21 cellular contexts compared by ENCODE assay signal in the genomic region with DNA sequence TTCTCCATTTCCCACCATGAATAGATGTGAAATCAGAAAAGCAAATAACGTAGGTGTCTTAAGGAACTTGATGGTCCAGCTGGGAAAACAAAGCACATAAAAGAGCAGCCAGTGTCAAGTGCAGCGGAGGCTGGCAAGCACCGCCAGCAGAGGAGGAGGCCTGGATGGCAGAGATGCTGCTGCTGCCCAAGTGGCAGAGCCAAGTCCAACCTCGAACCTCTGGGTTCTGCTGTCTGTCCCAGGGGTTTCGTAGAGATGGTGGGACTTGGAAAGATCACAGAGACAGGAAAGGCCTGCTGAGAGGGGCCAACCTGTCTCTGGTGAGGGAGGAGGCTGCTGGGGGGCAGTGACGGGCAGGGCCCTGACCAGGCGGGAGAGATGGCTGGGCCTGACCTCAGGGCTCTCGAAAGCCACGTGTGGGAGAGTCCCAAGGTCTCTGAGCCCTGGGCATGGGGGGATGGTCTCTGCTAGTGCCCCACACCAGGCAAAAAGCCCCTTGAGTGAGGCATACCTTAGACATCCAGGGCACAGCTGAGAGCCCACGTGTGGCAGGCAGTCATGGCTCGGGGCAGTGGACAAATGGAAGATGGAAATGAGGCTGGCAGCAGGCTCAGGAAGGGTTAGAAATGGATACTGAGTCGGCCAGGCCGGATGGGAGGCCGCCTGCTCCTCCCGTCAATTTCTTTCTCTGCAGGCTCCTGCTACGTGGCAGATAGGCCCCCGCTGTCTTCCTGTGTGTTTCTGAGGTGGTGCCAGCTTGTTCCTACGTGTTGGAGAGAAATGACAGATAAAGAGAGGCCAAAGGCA.
DNase-seq lines count a peak whose midpoint lies in the region; ATAC-seq, FAIRE-seq and TF ChIP-seq lines count a peak whose summit lies in the region.
"Had no signal": no experiment of that assay in that cellular context is flagged by ENCODE, and none has a peak within 500 bp of the region (broad histone marks: within the 10 kb centered on the region; RNA-seq: fewer than 3 reads in every experiment).

No MANE protein-coding gene starts in this region.

- no peaks in the 10 kb centered on the region for H3K27me3 ChIP-seq in H7 (ENCODE audit: control insufficient read depth, insufficient read depth, low read length)
- H3K27me3 ChIP-seq in bronchial epithelial cell (ENCODE audit: control insufficient read depth, insufficient read depth, low read length), result no peaks in the 10 kb centered on the region
- H3K27me3 ChIP-seq in left ventricle myocardium inferior (ENCODE audit: low read depth), result no peaks in the 10 kb centered on the region
- H3K27me3 ChIP-seq: colonic mucosa, MG63, Peyer's patch, right lobe of liver had no signal

- TF ChIP-seq CTCF in bronchial epithelial cell (IDR thresholded peaks at IDR 0.05; ENCODE audit: insufficient read depth, low read length, severe bottlenecking) (no peak), left ventricle myocardium inferior (IDR thresholded peaks at IDR 0.05; ENCODE audit: borderline replicate concordance) (no peak), progenitor cell of endocrine pancreas (IDR thresholded peaks at IDR 0.05; ENCODE audit: unreplicated experiment) (no peak)

- peak; percentile 13 for FAIRE-seq in bronchial epithelial cell (lab: Jason Lieb, UNC)
- FAIRE-seq: HTR-8/SVneo had no signal

- H3K4me3 Mint-ChIP-seq in progenitor cell of endocrine pancreas (ENCODE audit: low read depth) (no peak overlapping the region), T-helper 17 cell (no peak overlapping the region)
- H3K4me3 Mint-ChIP-seq: immature natural killer cell, memory B cell, neural crest cell had no signal

- ATAC-seq in HG03196 (IDR thresholded peaks at IDR 0.05; ENCODE audit: unreplicated experiment) (no peak), T-helper 17 cell (no peak), HG03108 (IDR thresholded peaks at IDR 0.05; ENCODE audit: unreplicated experiment) (no peak)

- DNase-seq in H7 (peak; percentile 43), bronchial epithelial cell (ENCODE audit: low read depth) (no peak), left ventricle myocardium inferior (no peak), progenitor cell of endocrine pancreas (ENCODE audit: low spot score, unreplicated experiment) (no peak), foreskin melanocyte (no peak), T-helper 17 cell (no peak)
- DNase-seq: activated effector memory CD4-positive, alpha-beta T cell treated with Interleukin-2 at 50 U/mL for 16 hours; amniotic stem cell; colonic mucosa; immature natural killer cell; MG63; NCI-H187; NCI-H526; Peyer's patch had no signal

- H3K4me3 ChIP-seq in H7 (ENCODE audit: insufficient read depth, low read depth, low read length) (no peak overlapping the region), bronchial epithelial cell (ENCODE audit: low read depth, low read length) (no peak overlapping the region), left ventricle myocardium inferior (no peak overlapping the region)
- H3K4me3 ChIP-seq: colonic mucosa, HAP-1, MG63, Peyer's patch, right lobe of liver had no signal

- no peaks in the 10 kb centered on the region for H3K9me3 ChIP-seq in left ventricle myocardium inferior (replicated peaks)
- H3K9me3 ChIP-seq in T-helper 17 cell (ENCODE audit: control insufficient read depth, low read length, poor library complexity, severe bottlenecking), result no peaks in the 10 kb centered on the region
- H3K9me3 ChIP-seq: colonic mucosa, HAP-1, MG63, Peyer's patch, right lobe of liver had no signal

- H3K4me1 ChIP-seq in left ventricle myocardium inferior, result peaks cover 79% of the 10 kb centered on the region
- H3K4me1 ChIP-seq: colonic mucosa, Peyer's patch, right lobe of liver had no signal

- H3K36me3 Mint-ChIP-seq in progenitor cell of endocrine pancreas (ENCODE audit: insufficient read depth) (peaks cover 9% of the 10 kb centered on the region), T-helper 17 cell (ENCODE audit: low read depth) (no peaks in the 10 kb centered on the region)

- no peaks in the 10 kb centered on the region for H3K9me3 Mint-ChIP-seq in progenitor cell of endocrine pancreas (ENCODE audit: low read depth)
- H3K9me3 Mint-ChIP-seq: immature natural killer cell, memory B cell, neural crest cell had no signal

- H3K27ac ChIP-seq in left ventricle myocardium inferior (replicated peaks), result peak overlapping the region; percentile 72
- H3K27ac ChIP-seq: colonic mucosa, right lobe of liver had no signal

- no peaks in the 10 kb centered on the region for H3K27me3 Mint-ChIP-seq in progenitor cell of endocrine pancreas
- no peaks in the 10 kb centered on the region for H3K27me3 Mint-ChIP-seq in T-helper 17 cell
- H3K27me3 Mint-ChIP-seq: memory B cell had no signal

- intact Hi-C loops in left ventricle myocardium inferior (cut with micrococcal nuclease), result loop anchor here (5.0 kb wide), 1 partner anchor 42 kb away; no protein-coding TSS in a partner anchor

- H3K36me3 ChIP-seq in H7 (replicated peaks; ENCODE audit: control insufficient read depth, insufficient read depth, low read length), result peaks cover 6% of the 10 kb centered on the region
- peaks cover 13% of the 10 kb centered on the region for H3K36me3 ChIP-seq in bronchial epithelial cell (ENCODE audit: control insufficient read depth, insufficient read depth, low read length)
- peaks cover 75% of the 10 kb centered on the region for H3K36me3 ChIP-seq in left ventricle myocardium inferior
- H3K36me3 ChIP-seq: colonic mucosa had no signal

- no peaks in the 10 kb centered on the region for H3K4me1 Mint-ChIP-seq in progenitor cell of endocrine pancreas (ENCODE audit: low read depth)
- no peaks in the 10 kb centered on the region for H3K4me1 Mint-ChIP-seq in T-helper 17 cell
- H3K4me1 Mint-ChIP-seq: immature natural killer cell had no signal

- peak overlapping the region; percentile 57 for H3K27ac Mint-ChIP-seq in progenitor cell of endocrine pancreas
- no peak overlapping the region for H3K27ac Mint-ChIP-seq in T-helper 17 cell
- H3K27ac Mint-ChIP-seq: memory B cell had no signal
